Comparison of ENCODE assay signal across 21 cellular contexts in genomic region chr22:48188211-48188845, GRCh38.
DNase-seq lines count a peak whose midpoint lies in the region; ATAC-seq and TF ChIP-seq lines count a peak whose summit lies in the region.
"Had no signal": no experiment of that assay in that cellular context is flagged by ENCODE, and none has a peak within 500 bp of the region (broad histone marks: within the 10 kb centered on the region; RNA-seq: fewer than 3 reads in every experiment).

No MANE protein-coding gene starts in this region.

- no peak overlapping the region for H2AFZ ChIP-seq in PC-3 (ENCODE audit: low read length)

- H3K9me3 Mint-ChIP-seq in immature natural killer cell = peaks cover 13 to 22% (median 19%) of the 10 kb centered on the region in 6 donors

- peaks cover 41 to 50% of the 10 kb centered on the region in 2 donors for H3K4me1 Mint-ChIP-seq in immature natural killer cell

- H3K27me3 Mint-ChIP-seq in immature natural killer cell (ENCODE audit: low read depth in 3 of 3) = peaks cover 14 to 31% (median 21%) of the 10 kb centered on the region in 3 donors

- no peak for TF ChIP-seq CTCF in PC-3 (conservative IDR thresholded peaks at IDR 0.05; ENCODE audit: low read depth, low read length)

- no peak overlapping the region for H3K4me3 ChIP-seq in PC-3 (ENCODE audit: low read length)
- H3K4me3 ChIP-seq: cardiac muscle cell, gastrocnemius medialis had no signal

- POLR2A ChIA-PET in PC-3 (lab: Charles Lee; ENCODE audit: unreplicated experiment) = no interaction called here

- H3K27ac ChIP-seq in PC-3 (ENCODE audit: low read length) = no peak overlapping the region
- H3K27ac ChIP-seq: cardiac muscle cell, gastrocnemius medialis had no signal

- ATAC-seq in PC-3 = no peak
- ATAC-seq in GM21526 (IDR thresholded peaks at IDR 0.05; ENCODE audit: low FRiP score, unreplicated experiment) = no peak
- no peak for ATAC-seq in esophagus mucosa
- ATAC-seq: gastrocnemius medialis, left cardiac atrium, WTC11 had no signal

- H4K20me1 ChIP-seq in PC-3 (ENCODE audit: low read length) = no peaks in the 10 kb centered on the region

- H3K9me2 ChIP-seq in PC-3 (replicated peaks; ENCODE audit: low read length) = no peaks in the 10 kb centered on the region

- H3F3A ChIP-seq in PC-3 (ENCODE audit: low read length, unreplicated experiment) = no peaks in the 10 kb centered on the region

- peak overlapping the region in 2 of 6 donors; percentile 2 to 28 for H3K27ac Mint-ChIP-seq in immature natural killer cell
- H3K27ac Mint-ChIP-seq: nephron progenitor cell; T-helper 2 cell treated with Interferon-gamma antibody and Interleukin-4, amounts not matched to agents 5 μg/mL and 100 μg/mL, for 36 hours; WTC11 had no signal

- H3K4me3 Mint-ChIP-seq in immature natural killer cell = peak overlapping the region; percentile 26 to 71 (median 54)
- H3K4me3 Mint-ChIP-seq: nephron progenitor cell; T-helper 2 cell treated with Interferon-gamma antibody and Interleukin-4, amounts not matched to agents 5 μg/mL and 100 μg/mL, for 36 hours; WTC11 had no signal

- BruUV-seq in PC-3 (replicated peaks; lab: Mats Ljungman, UMichigan) = no TSS peak

- intact Hi-C loops in PC-3 (cut with micrococcal nuclease) = no loop called here

- H3K4me1 ChIP-seq in PC-3 (ENCODE audit: insufficient read depth, low read length) = peaks cover 5% of the 10 kb centered on the region; the same call in 1 of the 2 replicates
- H3K4me1 ChIP-seq: gastrocnemius medialis had no signal

- H3K4me2 ChIP-seq in PC-3 (ENCODE audit: low read length) = no peak overlapping the region

- H3K36me3 ChIP-seq in PC-3 (ENCODE audit: low read depth, low read length) = no peaks in the 10 kb centered on the region
- H3K36me3 ChIP-seq: cardiac muscle cell, gastrocnemius medialis had no signal

- DNase-seq in A172 (ENCODE audit: low spot score) = peak; percentile 49
- DNase-seq in COLO668 (lab: John Stamatoyannopoulos, UW; ENCODE audit: unreplicated experiment) = peak; percentile 71
- peak; percentile 15 for DNase-seq in PC-3
- DNase-seq in immature natural killer cell = peak; percentile 53 to 72 (median 71)
- DNase-seq in medulla oblongata (ENCODE audit: extremely low spot score) = no peak
- DNase-seq: amniotic stem cell; COR-L47; EL; erythroblast; gastrocnemius medialis; left cardiac atrium; NCI-H1417 treated with DMSO at 0.1 percent for 48 hours; NCI-H2171; NCI-H69; nephron progenitor cell; stimulated activated CD4-positive, alpha-beta T cell treated with anti-CD3 and anti-CD28 coated beads, Interleukin-4, amount 100 ng/mL, for 1 hour had no signal

- peaks cover 14 to 15% (median 14%) of the 10 kb centered on the region in 3 donors for H3K36me3 Mint-ChIP-seq in immature natural killer cell

- CTCF ChIA-PET in PC-3 (lab: Charles Lee) = no interaction called here

- no peaks in the 10 kb centered on the region for H3K79me2 ChIP-seq in PC-3 (ENCODE audit: low read length)

- H3K9ac ChIP-seq in PC-3 (ENCODE audit: low read length) = no peak overlapping the region

- no peaks in the 10 kb centered on the region for H3K27me3 ChIP-seq in PC-3 (ENCODE audit: low read length)
- H3K27me3 ChIP-seq: cardiac muscle cell, gastrocnemius medialis had no signal

- H3K9me3 ChIP-seq in PC-3 (ENCODE audit: low read length) = no peaks in the 10 kb centered on the region
